Comparison of ENCODE assay signal across 10 cellular contexts in genomic region chr21:28142692-28143091, GRCh38.
DNase-seq lines count a peak whose midpoint lies in the region; ATAC-seq, FAIRE-seq and TF ChIP-seq lines count a peak whose summit lies in the region.
"Had no signal": no experiment of that assay in that cellular context is flagged by ENCODE, and none has a peak within 500 bp of the region (broad histone marks: within the 10 kb centered on the region; RNA-seq: fewer than 3 reads in every experiment).

No MANE protein-coding gene starts in this region.

- ATAC-seq in HG03039 (IDR thresholded peaks at IDR 0.05; ENCODE audit: unreplicated experiment) (no peak), GM19452 (IDR thresholded peaks at IDR 0.05; ENCODE audit: unreplicated experiment) (no peak)

- H3K27me3 ChIP-seq in esophagus squamous epithelium (no peaks in the 10 kb centered on the region), sigmoid colon (no peaks in the 10 kb centered on the region)
- H3K27me3 ChIP-seq: right atrium auricular region had no signal

- intact Hi-C loops in esophagus squamous epithelium (cut with DNase I) = no loop called here
- intact Hi-C loops in sigmoid colon (cut with DNase I) = no loop called here

- H3K36me3 ChIP-seq in esophagus squamous epithelium (no peaks in the 10 kb centered on the region), sigmoid colon (no peaks in the 10 kb centered on the region)
- H3K36me3 ChIP-seq: right atrium auricular region had no signal

- FAIRE-seq in RCC 7860 (lab: Jason Lieb, UNC) = peak; percentile 87

- H3K4me3 ChIP-seq in esophagus squamous epithelium = no peak overlapping the region
- H3K4me3 ChIP-seq in sigmoid colon = no peak overlapping the region
- H3K4me3 ChIP-seq: right atrium auricular region, SK-N-MC had no signal

- H3K4me1 ChIP-seq in esophagus squamous epithelium = peaks cover 0 to 14% (median 5%) of the 10 kb centered on the region in 3 donors
- H3K4me1 ChIP-seq in sigmoid colon = peaks cover 0 to 41% (median 6%) of the 10 kb centered on the region in 4 donors
- H3K4me1 ChIP-seq: right atrium auricular region had no signal

- peak; percentile 85 for DNase-seq in HCEC 1CT
- DNase-seq in RCC 7860 (ENCODE audit: low spot score) = peak; percentile 43
- no peak for DNase-seq in esophagus squamous epithelium (lab: John Stamatoyannopoulos, UW)
- no peak for DNase-seq in sigmoid colon
- DNase-seq in hypothalamus (lab: John Stamatoyannopoulos, UW) = no peak
- DNase-seq in cortex of kidney (lab: John Stamatoyannopoulos, UW) = no peak

- TF ChIP-seq EP300 in sigmoid colon (IDR thresholded peaks at IDR 0.05) = no peak

- TF ChIP-seq POLR2A in esophagus squamous epithelium (IDR thresholded peaks at IDR 0.05) (no peak), sigmoid colon (IDR thresholded peaks at IDR 0.05) (no peak)

- no peak for TF ChIP-seq CTCF in esophagus squamous epithelium (IDR thresholded peaks at IDR 0.05)
- TF ChIP-seq CTCF in sigmoid colon (IDR thresholded peaks at IDR 0.05) = no peak

- H3K9me3 ChIP-seq in esophagus squamous epithelium (peaks cover 0 to 8% (median 0%) of the 10 kb centered on the region in 3 donors), sigmoid colon (no peaks in the 10 kb centered on the region)

- H3K27ac ChIP-seq in esophagus squamous epithelium = peak overlapping the region in 3 of 4 donors; percentile 21 to 76 (median 66)
- H3K27ac ChIP-seq in sigmoid colon = peak overlapping the region; percentile 23 to 55 (median 38)
- H3K27ac ChIP-seq: right atrium auricular region, SK-N-MC had no signal

Comparison
In these comparisons a context has a peak if more than half of its experiments do, and no peak if none do; other contexts are left out.
1. DNase-seq: peak in HCEC 1CT (single experiment) and RCC 7860 (single experiment); none in esophagus squamous epithelium (single experiment), sigmoid colon (single experiment), hypothalamus (0 of 51) and cortex of kidney (single experiment).